Comparison of ENCODE assay signal across 39 cellular contexts in the genomic region with DNA sequence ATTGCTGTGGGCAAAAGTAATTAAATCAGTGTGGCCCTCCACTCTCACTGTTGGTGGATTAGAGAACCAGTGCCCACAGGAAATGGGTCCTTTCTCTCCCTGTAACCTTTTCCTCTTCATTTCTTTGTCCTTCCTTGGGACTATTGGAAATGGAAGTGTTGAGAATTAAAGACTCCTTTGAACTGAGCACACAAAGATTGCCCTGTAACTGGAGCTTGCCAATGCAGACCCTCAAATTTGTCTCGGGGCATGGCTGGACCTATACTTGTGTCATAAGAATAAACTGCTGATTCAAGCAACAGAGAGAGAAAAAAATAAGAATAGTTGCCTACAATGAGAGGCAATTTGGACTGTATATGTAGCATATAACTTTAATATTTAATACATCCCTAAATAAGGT. TPM values are rescaled to one million over a fixed set of nuclear protein-coding genes. Genes with fewer than 3 reads are reported as not detected.
"Had no signal": no experiment of that assay in that cellular context is flagged by ENCODE, and none has a peak within 500 bp of the region (broad histone marks: within the 10 kb centered on the region; RNA-seq: fewer than 3 reads in every experiment).

No MANE protein-coding gene starts in this region.

- H3K4me1 Mint-ChIP-seq: activated naive CD4-positive, alpha-beta T cell treated with anti-CD3 and anti-CD28 coated beads, Interleukin-2, amount 10 ng/mL, durations not matched to agents 7 days and 5 days; activated naive CD4-positive, alpha-beta T cell treated with anti-CD3 and anti-CD28 coated beads, Interleukin-2, amount 50 U/mL, for 24 hours; activated naive CD8-positive, alpha-beta T cell treated with anti-CD3 and anti-CD28 coated beads, Interleukin-2, amount 50 U/mL, for 24 hours; activated T-helper 17 cell treated with anti-CD3 and anti-CD28 coated beads, Interleukin-2, amount 50 U/mL, for 72 hours had no signal

- ATAC-seq: activated CD8-positive, alpha-beta T cell treated with anti-CD3 and anti-CD28 coated beads for 36 hours; activated naive CD8-positive, alpha-beta T cell treated with anti-CD3 and anti-CD28 coated beads, Interleukin-2, amount 50 U/mL, for 24 hours; activated T-cell treated with anti-CD3 and anti-CD28 coated beads, Interleukin-2, amount 50 U/mL, for 4 hours; activated T-cell treated with anti-CD3 and anti-CD28 coated beads, Interleukin-2, amount 50 U/mL, for 72 hours; activated T-helper 17 cell treated with anti-CD3 and anti-CD28 coated beads, Interleukin-2, amount 50 U/mL, for 72 hours had no signal

- H3K36me3 Mint-ChIP-seq: activated naive CD4-positive, alpha-beta T cell treated with anti-CD3 and anti-CD28 coated beads, Interleukin-2, amount 10 ng/mL, durations not matched to agents 7 days and 5 days; brain had no signal

- H3K9me3 ChIP-seq: ascending aorta had no signal

- H3K27ac ChIP-seq: VCaP had no signal

- H3K36me3 ChIP-seq: ascending aorta had no signal

- H3K27ac Mint-ChIP-seq: activated B cell treated with CpG ODN at 0.5 μM for 24 hours; activated CD4-positive, alpha-beta memory T cell treated with anti-CD3 and anti-CD28 coated beads for 36 hours; activated CD4-positive, alpha-beta T cell treated with anti-CD3 and anti-CD28 coated beads, Interleukin-2, amount 10 ng/mL, durations not matched to agents 24 days and 14 days; activated CD8-positive, alpha-beta T cell treated with anti-CD3 and anti-CD28 coated beads for 36 hours; activated naive CD4-positive, alpha-beta T cell treated with anti-CD3 and anti-CD28 coated beads, Interleukin-2, amount 10 ng/mL, durations not matched to agents 7 days and 5 days; activated naive CD4-positive, alpha-beta T cell treated with anti-CD3 and anti-CD28 coated beads, Interleukin-2, amount 50 U/mL, for 24 hours; activated naive CD8-positive, alpha-beta T cell; activated naive CD8-positive, alpha-beta T cell treated with anti-CD3 and anti-CD28 coated beads, Interleukin-2, amount 10 ng/mL, durations not matched to agents 7 days and 5 days; activated naive CD8-positive, alpha-beta T cell treated with anti-CD3 and anti-CD28 coated beads, Interleukin-2, amount 50 U/mL, for 24 hours; activated T-cell treated with anti-CD3 and anti-CD28 coated beads, Interleukin-2, amount 50 U/mL, for 72 hours; activated T-helper 1 cell treated with anti-CD3 and anti-CD28 coated beads, Interleukin-12 subunit alpha, Interleukin-12 subunit beta, Interleukin-2, Interleukin-4 antibody, amounts not matched to agents 30 ng/mL and 10 ng/mL and 1 ng/mL, durations not matched to agents 14 hours and 24 hours and 36 hours; activated T-helper 17 cell treated with anti-CD3 and anti-CD28 coated beads, Interleukin-2, amount 50 U/mL, for 72 hours; brain; T-helper 1 cell treated with Interleukin-12 subunit alpha and Interleukin-12 subunit beta and Interleukin-4 antibody, amounts not matched to agents 30 μg/mL and 1 μg/mL, for 36 hours; T-helper 2 cell treated with Interferon-gamma antibody and Interleukin-4, amounts not matched to agents 5 μg/mL and 100 μg/mL, for 36 hours had no signal

- DNase-seq: activated B cell treated with CpG ODN at 0.5 μM for 24 hours; activated CD4-positive, alpha-beta memory T cell treated with anti-CD3 and anti-CD28 coated beads for 36 hours; activated CD4-positive, alpha-beta T cell treated with anti-CD3 and anti-CD28 coated beads for 4 hours; activated CD4-positive, alpha-beta T cell treated with anti-CD3 and anti-CD28 coated beads, Interleukin-2, amount 10 ng/mL, durations not matched to agents 24 days and 14 days; activated CD4-positive, alpha-beta T cell treated with anti-CD3 and anti-CD28 coated beads, Interleukin-2, amount 50 U/mL, for 1 hour; activated CD4-positive, alpha-beta T cell treated with anti-CD3 and anti-CD28 coated beads, Interleukin-2, amount 50 U/mL, for 4 hours; activated CD4-positive, CD25-positive, alpha-beta regulatory T cell treated with anti-CD3 and anti-CD28 coated beads, Interleukin-2, amount 50 U/mL, for 72 hours; activated CD8-positive, alpha-beta memory T cell treated with anti-CD3 and anti-CD28 coated beads, Interleukin-2, amount 50 U/mL, for 4 hours; activated CD8-positive, alpha-beta T cell treated with anti-CD3 and anti-CD28 coated beads for 36 hours; activated effector memory CD4-positive, alpha-beta T cell treated with anti-CD3 and anti-CD28 coated beads, Interleukin-2, amount 50 U/mL, for 16 hours; activated gamma-delta T cell treated with Interleukin-2 at 50 U/mL for 16 hours; activated naive CD4-positive, alpha-beta T cell; activated naive CD4-positive, alpha-beta T cell treated with anti-CD3 and anti-CD28 coated beads, Interleukin-2, amount 10 ng/mL, durations not matched to agents 7 days and 5 days; activated naive CD8-positive, alpha-beta T cell treated with anti-CD3 and anti-CD28 coated beads, Interleukin-2, amount 10 ng/mL, durations not matched to agents 7 days and 5 days; activated naive CD8-positive, alpha-beta T cell treated with anti-CD3 and anti-CD28 coated beads, Interleukin-2, amount 50 U/mL, for 24 hours; activated T-cell treated with anti-CD3 and anti-CD28 coated beads for 4 hours; activated T-cell treated with anti-CD3 and anti-CD28 coated beads, Interleukin-2, amount 50 U/mL, for 1 hour; activated T-cell treated with anti-CD3 and anti-CD28 coated beads, Interleukin-2, amount 50 U/mL, for 4 hours; activated T-cell treated with anti-CD3 and anti-CD28 coated beads, Interleukin-2, amount 50 U/mL, for 72 hours; amygdala; anterior cingulate cortex; central memory CD4-positive, alpha-beta T cell; SW 1271; T-helper 1 cell; T-helper 2 cell; T-helper 9 cell had no signal

- H3K4me3 ChIP-seq: ascending aorta had no signal

- H3K4me3 Mint-ChIP-seq: activated B cell treated with CpG ODN at 0.5 μM for 24 hours; activated CD4-positive, alpha-beta memory T cell treated with anti-CD3 and anti-CD28 coated beads for 36 hours; activated CD4-positive, alpha-beta T cell treated with anti-CD3 and anti-CD28 coated beads, Interleukin-2, amount 10 ng/mL, durations not matched to agents 24 days and 14 days; activated CD8-positive, alpha-beta T cell treated with anti-CD3 and anti-CD28 coated beads for 36 hours; activated naive CD4-positive, alpha-beta T cell treated with anti-CD3 and anti-CD28 coated beads, Interleukin-2, amount 10 ng/mL, durations not matched to agents 7 days and 5 days; activated naive CD4-positive, alpha-beta T cell treated with anti-CD3 and anti-CD28 coated beads, Interleukin-2, amount 50 U/mL, for 24 hours; activated naive CD8-positive, alpha-beta T cell; activated naive CD8-positive, alpha-beta T cell treated with anti-CD3 and anti-CD28 coated beads, Interleukin-2, amount 10 ng/mL, durations not matched to agents 7 days and 5 days; activated naive CD8-positive, alpha-beta T cell treated with anti-CD3 and anti-CD28 coated beads, Interleukin-2, amount 50 U/mL, for 24 hours; activated T-cell treated with anti-CD3 and anti-CD28 coated beads, Interleukin-2, amount 50 U/mL, for 4 hours; activated T-cell treated with anti-CD3 and anti-CD28 coated beads, Interleukin-2, amount 50 U/mL, for 72 hours; activated T-helper 1 cell treated with anti-CD3 and anti-CD28 coated beads, Interleukin-12 subunit alpha, Interleukin-12 subunit beta, Interleukin-2, Interleukin-4 antibody, amounts not matched to agents 30 ng/mL and 10 ng/mL and 1 ng/mL, durations not matched to agents 14 hours and 24 hours and 36 hours; activated T-helper 17 cell treated with anti-CD3 and anti-CD28 coated beads, Interleukin-2, amount 50 U/mL, for 72 hours; brain; T-helper 1 cell treated with Interleukin-12 subunit alpha and Interleukin-12 subunit beta and Interleukin-4 antibody, amounts not matched to agents 30 μg/mL and 1 μg/mL, for 36 hours; T-helper 2 cell treated with Interferon-gamma antibody and Interleukin-4, amounts not matched to agents 5 μg/mL and 100 μg/mL, for 36 hours had no signal

- H3K27me3 Mint-ChIP-seq: activated B cell treated with CpG ODN at 0.5 μM for 24 hours; activated CD4-positive, alpha-beta memory T cell treated with anti-CD3 and anti-CD28 coated beads for 36 hours; activated CD4-positive, alpha-beta T cell treated with anti-CD3 and anti-CD28 coated beads, Interleukin-2, amount 10 ng/mL, durations not matched to agents 24 days and 14 days; activated CD8-positive, alpha-beta T cell treated with anti-CD3 and anti-CD28 coated beads for 36 hours; activated naive CD4-positive, alpha-beta T cell treated with anti-CD3 and anti-CD28 coated beads, Interleukin-2, amount 10 ng/mL, durations not matched to agents 7 days and 5 days; activated naive CD4-positive, alpha-beta T cell treated with anti-CD3 and anti-CD28 coated beads, Interleukin-2, amount 50 U/mL, for 24 hours; activated naive CD8-positive, alpha-beta T cell; activated naive CD8-positive, alpha-beta T cell treated with anti-CD3 and anti-CD28 coated beads, Interleukin-2, amount 10 ng/mL, durations not matched to agents 7 days and 5 days; activated naive CD8-positive, alpha-beta T cell treated with anti-CD3 and anti-CD28 coated beads, Interleukin-2, amount 50 U/mL, for 24 hours; activated T-helper 17 cell treated with anti-CD3 and anti-CD28 coated beads, Interleukin-2, amount 50 U/mL, for 72 hours; brain had no signal

- H3K9me3 Mint-ChIP-seq: activated B cell treated with CpG ODN at 0.5 μM for 24 hours; activated CD4-positive, alpha-beta memory T cell treated with anti-CD3 and anti-CD28 coated beads for 36 hours; activated CD4-positive, alpha-beta T cell treated with anti-CD3 and anti-CD28 coated beads, Interleukin-2, amount 10 ng/mL, durations not matched to agents 24 days and 14 days; activated CD8-positive, alpha-beta T cell treated with anti-CD3 and anti-CD28 coated beads for 36 hours; activated naive CD4-positive, alpha-beta T cell treated with anti-CD3 and anti-CD28 coated beads, Interleukin-2, amount 10 ng/mL, durations not matched to agents 7 days and 5 days; activated naive CD4-positive, alpha-beta T cell treated with anti-CD3 and anti-CD28 coated beads, Interleukin-2, amount 50 U/mL, for 24 hours; activated naive CD8-positive, alpha-beta T cell treated with anti-CD3 and anti-CD28 coated beads, Interleukin-2, amount 10 ng/mL, durations not matched to agents 7 days and 5 days; activated naive CD8-positive, alpha-beta T cell treated with anti-CD3 and anti-CD28 coated beads, Interleukin-2, amount 50 U/mL, for 24 hours; activated T-cell treated with anti-CD3 and anti-CD28 coated beads, Interleukin-2, amount 50 U/mL, for 4 hours; activated T-cell treated with anti-CD3 and anti-CD28 coated beads, Interleukin-2, amount 50 U/mL, for 72 hours; activated T-helper 1 cell treated with anti-CD3 and anti-CD28 coated beads, Interleukin-12 subunit alpha, Interleukin-12 subunit beta, Interleukin-2, Interleukin-4 antibody, amounts not matched to agents 30 ng/mL and 10 ng/mL and 1 ng/mL, durations not matched to agents 14 hours and 24 hours and 36 hours; activated T-helper 17 cell treated with anti-CD3 and anti-CD28 coated beads, Interleukin-2, amount 50 U/mL, for 72 hours; brain; T-helper 1 cell treated with Interleukin-12 subunit alpha and Interleukin-12 subunit beta and Interleukin-4 antibody, amounts not matched to agents 30 μg/mL and 1 μg/mL, for 36 hours; T-helper 2 cell treated with Interferon-gamma antibody and Interleukin-4, amounts not matched to agents 5 μg/mL and 100 μg/mL, for 36 hours had no signal

- H3K27me3 ChIP-seq: ascending aorta had no signal

RNA-seq across cellular contexts. Expression of gene KCNV2, which starts 13.7 kb away (rescaled TPM):
- total RNA-seq: activated B cell treated with CpG ODN at 0.5 μM for 24 hours; activated CD4-positive, alpha-beta memory T cell treated with anti-CD3 and anti-CD28 coated beads for 36 hours; activated CD4-positive, alpha-beta T cell treated with anti-CD3 and anti-CD28 coated beads, Interleukin-2, amount 10 ng/mL, durations not matched to agents 24 days and 14 days; activated CD8-positive, alpha-beta memory T cell treated with anti-CD3 and anti-CD28 coated beads for 36 hours; activated CD8-positive, alpha-beta T cell treated with anti-CD3 and anti-CD28 coated beads for 36 hours; activated naive CD8-positive, alpha-beta T cell treated with anti-CD3 and anti-CD28 coated beads, Interleukin-2, amount 10 ng/mL, durations not matched to agents 7 days and 5 days; activated T-cell treated with anti-CD3 and anti-CD28 coated beads, Interleukin-2, amount 50 U/mL, for 4 hours; activated T-cell treated with anti-CD3 and anti-CD28 coated beads, Interleukin-2, amount 50 U/mL, for 72 hours; activated T-helper 1 cell treated with anti-CD3 and anti-CD28 coated beads, Interleukin-12 subunit alpha, Interleukin-12 subunit beta, Interleukin-2, Interleukin-4 antibody, amounts not matched to agents 30 ng/mL and 10 ng/mL and 1 ng/mL, durations not matched to agents 14 hours and 24 hours and 36 hours; activated T-helper 17 cell treated with anti-CD3 and anti-CD28 coated beads, Interleukin-2, amount 50 U/mL, for 72 hours; ascending aorta; bronchial epithelial cell; cardiac septum had no signal
- polyA plus RNA-seq: adipose tissue had no signal
